In the genomic region with DNA sequence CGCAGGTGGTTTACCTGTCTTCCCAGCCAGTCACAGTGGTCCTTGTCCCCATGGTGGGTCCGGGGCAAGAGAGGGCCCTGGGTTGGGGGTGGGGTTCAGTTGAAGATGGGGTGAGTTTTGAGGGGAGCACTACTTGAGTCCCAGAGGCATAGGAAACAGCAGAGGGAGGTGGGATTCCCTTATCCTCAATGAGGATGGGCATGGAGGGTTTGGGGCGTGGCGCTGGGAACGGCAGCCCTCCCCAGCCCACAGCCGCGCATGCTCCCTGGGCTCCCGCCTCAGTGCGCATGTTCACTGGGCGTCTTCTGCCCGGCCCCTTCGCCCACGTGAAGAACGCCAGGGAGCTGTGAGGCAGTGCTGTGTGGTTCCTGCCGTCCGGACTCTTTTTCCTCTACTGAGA, we compare ENCODE assay signal across 21 cellular contexts. TPM values are rescaled to one million over a fixed set of nuclear protein-coding genes. Genes with fewer than 3 reads are reported as not detected.
"Had no signal": no experiment of that assay in that cellular context is flagged by ENCODE, and none has a peak within 500 bp of the region (broad histone marks: within the 10 kb centered on the region; RNA-seq: fewer than 3 reads in every experiment).

A gene with protein sequence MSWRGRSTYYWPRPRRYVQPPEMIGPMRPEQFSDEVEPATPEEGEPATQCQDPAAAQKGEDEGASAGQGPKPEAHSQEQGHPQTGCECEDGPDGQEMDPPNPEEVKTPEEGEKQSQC (plus strand): TSS at position 301 of the 400 bp plus-strand sequence. CDS start 1,155 bp downstream, outside the sequence.

RNA-seq across cellular contexts. Expression of the gene that starts here (rescaled TPM):
- total RNA-seq: activated naive CD4-positive, alpha-beta T cell treated with anti-CD3 and anti-CD28 coated beads for 36 hours; activated naive CD4-positive, alpha-beta T cell treated with anti-CD3 and anti-CD28 coated beads, Interleukin-2, amount 50 U/mL, for 72 hours; activated naive CD8-positive, alpha-beta T cell treated with anti-CD3 and anti-CD28 coated beads for 36 hours; activated naive CD8-positive, alpha-beta T cell treated with anti-CD3 and anti-CD28 coated beads, Interleukin-2, amount 10 ng/mL, durations not matched to agents 7 days and 5 days; activated T-cell treated with anti-CD3 and anti-CD28 coated beads, Interleukin-2, amount 50 U/mL, for 4 hours; activated T-cell treated with anti-CD3 and anti-CD28 coated beads, Interleukin-2, amount 50 U/mL, for 72 hours; activated T-helper 1 cell treated with anti-CD3 and anti-CD28 coated beads, Interleukin-12 subunit alpha, Interleukin-12 subunit beta, Interleukin-2, Interleukin-4 antibody, amounts not matched to agents 30 ng/mL and 10 ng/mL and 1 ng/mL, durations not matched to agents 14 hours and 24 hours and 36 hours; activated T-helper 17 cell treated with anti-CD3 and anti-CD28 coated beads, Interleukin-2, amount 50 U/mL, for 72 hours; activated T-helper 2 cell treated with anti-CD3 and anti-CD28 coated beads, Interferon-gamma antibody, Interleukin-2, Interleukin-4, amounts not matched to agents 10 μg/mL and 5 μg/mL and 100 μg/mL, durations not matched to agents 14 hours and 24 hours and 36 hours; adrenal gland; aorta; ascending aorta; astrocyte; body of pancreas; breast epithelium; bronchial epithelial cell; cardiac muscle cell; cardiac septum; cerebellum; chondrocyte had no signal
- polyA plus RNA-seq: adipose tissue, adrenal gland, aorta, cardiac muscle cell had no signal
